10 cellular contexts compared by ENCODE assay signal in the genomic region with DNA sequence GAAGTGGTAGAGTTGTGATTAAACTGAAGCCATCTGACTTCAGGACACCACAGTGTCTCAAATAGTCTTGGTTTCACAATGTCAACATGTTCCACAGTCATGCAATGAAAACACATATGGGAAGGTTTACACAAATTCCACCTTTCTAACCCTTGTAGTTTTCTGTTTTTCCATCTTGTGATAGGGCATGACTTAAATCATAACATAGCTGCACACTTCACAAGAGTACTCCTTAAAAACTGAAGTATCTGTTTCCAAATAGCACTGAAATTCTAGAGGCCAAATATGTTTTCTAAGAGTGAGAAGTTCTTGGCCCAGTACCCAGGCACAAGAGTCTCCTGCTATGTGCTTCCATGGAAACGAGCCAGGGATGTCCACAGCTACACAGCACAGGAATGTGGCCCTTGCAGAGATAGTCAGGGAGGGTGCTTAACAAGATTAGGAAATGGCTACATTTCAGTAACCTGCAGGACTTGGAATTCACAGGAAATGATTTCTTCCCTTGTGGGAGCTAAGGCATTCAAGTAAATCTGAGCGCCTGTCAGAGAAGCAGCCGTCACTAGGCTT.
A peak's percentile ranks its signal among the peaks of the same experiment; 100 is the strongest.
DNase-seq lines count a peak whose midpoint lies in the region; ATAC-seq, FAIRE-seq and TF ChIP-seq lines count a peak whose summit lies in the region.
"Had no signal": no experiment of that assay in that cellular context is flagged by ENCODE, and none has a peak within 500 bp of the region (broad histone marks: within the 10 kb centered on the region; RNA-seq: fewer than 3 reads in every experiment).

No MANE protein-coding gene starts in this region.

- no peaks in the 10 kb centered on the region for H3K79me1 ChIP-seq in mesendoderm (ENCODE audit: low read length)

- no peak overlapping the region for H3K4me3 Mint-ChIP-seq in endothelial cell (ENCODE audit: unreplicated experiment)
- H3K4me3 Mint-ChIP-seq in activated CD8-positive, alpha-beta memory T cell treated with anti-CD3 and anti-CD28 coated beads, Interleukin-2, amount 10 ng/mL, durations not matched to agents 7 days and 5 days: no peak overlapping the region
- H3K4me3 Mint-ChIP-seq: activated CD4-positive, alpha-beta memory T cell treated with anti-CD3 and anti-CD28 coated beads, Interleukin-2, amount 10 ng/mL, durations not matched to agents 7 days and 5 days had no signal

- no peak overlapping the region for H3K9ac ChIP-seq in mesendoderm (ENCODE audit: low read length)

- no peak for TF ChIP-seq POLR2A in A549 (IDR thresholded peaks at IDR 0.05; ENCODE audit: low read length)

- peak in 1 of 2 experiments; percentile 75; a peak in 3 of 6 replicates for ATAC-seq in A549
- no peak for ATAC-seq in activated CD8-positive, alpha-beta memory T cell treated with anti-CD3 and anti-CD28 coated beads, Interleukin-2, amount 10 ng/mL, durations not matched to agents 7 days and 5 days

- DNase-seq in A549 (ENCODE audit: low read depth in 1 of 2, low spot score in 1 of 2) (peak in 1 of 2 experiments; percentile 36), LNCaP clone FGC (ENCODE audit: low read depth) (peak; percentile 1), endothelial cell (ENCODE audit: low spot score) (peak; percentile 27), mesendoderm (peak; percentile 99), SKM-1 (lab: John Stamatoyannopoulos, UW; ENCODE audit: unreplicated experiment) (no peak), NCI-H1417 treated with DMSO at 0.1 percent for 48 hours (lab: John Stamatoyannopoulos, UW) (no peak), NCI-H774 (lab: John Stamatoyannopoulos, UW) (no peak)
- no peak for DNase-seq in activated CD8-positive, alpha-beta memory T cell treated with anti-CD3 and anti-CD28 coated beads, Interleukin-2, amount 10 ng/mL, durations not matched to agents 7 days and 5 days
- DNase-seq: activated CD4-positive, alpha-beta memory T cell treated with anti-CD3 and anti-CD28 coated beads, Interleukin-2, amount 10 ng/mL, durations not matched to agents 7 days and 5 days; NCI-H1436 treated with DMSO at 0.1 percent for 48 hours had no signal

- peak overlapping the region; percentile 47 for H4K5ac ChIP-seq in mesendoderm (ENCODE audit: low read length)

- CTCF ChIA-PET in A549 (lab: Yijun Ruan, JAX): interaction anchor here (0.9 kb wide), 1 partner anchor 10 kb away, joined by 3 read pairs; no protein-coding TSS in a partner anchor
- CTCF ChIA-PET in activated CD8-positive, alpha-beta memory T cell treated with anti-CD3 and anti-CD28 coated beads, Interleukin-2, amount 10 ng/mL, durations not matched to agents 7 days and 5 days (lab: Charles Lee): no interaction called here

- no peaks in the 10 kb centered on the region for H3K9me3 ChIP-seq in A549

- H2BK120ac ChIP-seq in mesendoderm (ENCODE audit: low read depth, low read length): no peak overlapping the region

- no peaks in the 10 kb centered on the region for H3K27me3 ChIP-seq in mesendoderm (ENCODE audit: insufficient read depth, low read length, poor library complexity)

- H3K23ac ChIP-seq in mesendoderm (ENCODE audit: low read length): no peak overlapping the region

- H3K4me1 ChIP-seq in A549 (peaks cover 5% of the 10 kb centered on the region; the same call in 1 of the 3 replicates), mesendoderm (ENCODE audit: control insufficient read depth, low read depth, low read length) (peaks cover 6% of the 10 kb centered on the region)

- H3K36me3 Mint-ChIP-seq in endothelial cell (ENCODE audit: low read depth, unreplicated experiment): no peaks in the 10 kb centered on the region
- H3K36me3 Mint-ChIP-seq in activated CD8-positive, alpha-beta memory T cell treated with anti-CD3 and anti-CD28 coated beads, Interleukin-2, amount 10 ng/mL, durations not matched to agents 7 days and 5 days: no peaks in the 10 kb centered on the region

- H3K4me2 ChIP-seq in A549: peak overlapping the region; percentile 6; the same call in 2 of the 3 replicates
- no peak overlapping the region for H3K4me2 ChIP-seq in mesendoderm (ENCODE audit: low read length)

- H3K4me3 ChIP-seq in A549: no peak overlapping the region
- H3K4me3 ChIP-seq in LNCaP clone FGC (ENCODE audit: low read depth, low read length): no peak overlapping the region
- no peak overlapping the region for H3K4me3 ChIP-seq in mesendoderm (ENCODE audit: low read length)

- no peak overlapping the region for H3K4ac ChIP-seq in mesendoderm (ENCODE audit: low read depth, low read length)

- H3K36me3 ChIP-seq in mesendoderm (ENCODE audit: control insufficient read depth, insufficient read depth, low read length): no peaks in the 10 kb centered on the region

- no peak overlapping the region for H3K27ac Mint-ChIP-seq in endothelial cell (ENCODE audit: unreplicated experiment)
- no peak overlapping the region for H3K27ac Mint-ChIP-seq in activated CD8-positive, alpha-beta memory T cell treated with anti-CD3 and anti-CD28 coated beads, Interleukin-2, amount 10 ng/mL, durations not matched to agents 7 days and 5 days
- H3K27ac Mint-ChIP-seq: activated CD4-positive, alpha-beta memory T cell treated with anti-CD3 and anti-CD28 coated beads, Interleukin-2, amount 10 ng/mL, durations not matched to agents 7 days and 5 days had no signal

- H3K56ac ChIP-seq in mesendoderm (ENCODE audit: low read length): no peak overlapping the region

- no peak for TF ChIP-seq RAD21 in A549 (conservative IDR thresholded peaks at IDR 0.05 in 1 of 2, IDR thresholded peaks at IDR 0.05 in 1 of 2)

- H3K27ac ChIP-seq in A549 (no peak overlapping the region), mesendoderm (ENCODE audit: low read depth, low read length) (peak overlapping the region; percentile 20)

- no peak overlapping the region for H2AK5ac ChIP-seq in mesendoderm (ENCODE audit: low read length)

- H3K79me2 ChIP-seq in mesendoderm (ENCODE audit: control insufficient read depth, insufficient read depth, low read length): no peaks in the 10 kb centered on the region

- H3K18ac ChIP-seq in mesendoderm (ENCODE audit: low read length): peak overlapping the region; percentile 68

- H3K27me3 Mint-ChIP-seq in endothelial cell (ENCODE audit: unreplicated experiment): no peaks in the 10 kb centered on the region
- no peaks in the 10 kb centered on the region for H3K27me3 Mint-ChIP-seq in activated CD8-positive, alpha-beta memory T cell treated with anti-CD3 and anti-CD28 coated beads, Interleukin-2, amount 10 ng/mL, durations not matched to agents 7 days and 5 days
- H3K27me3 Mint-ChIP-seq: activated CD4-positive, alpha-beta memory T cell treated with anti-CD3 and anti-CD28 coated beads, Interleukin-2, amount 10 ng/mL, durations not matched to agents 7 days and 5 days had no signal

- 52% methylated on average over 3 of the region's 3 CpGs for WGBS in A549 (ENCODE audit: missing lambda C conversion rate)
- no CpG with 5 or more reads among the region's 3 CpGs for whole genome bisulfite sequencing in mesendoderm (ENCODE audit: extremely low coverage, insufficient coverage, low lambda C conversion rate)

- H3K4me1 Mint-ChIP-seq in endothelial cell (ENCODE audit: unreplicated experiment): peaks cover 10% of the 10 kb centered on the region
- no peaks in the 10 kb centered on the region for H3K4me1 Mint-ChIP-seq in activated CD8-positive, alpha-beta memory T cell treated with anti-CD3 and anti-CD28 coated beads, Interleukin-2, amount 10 ng/mL, durations not matched to agents 7 days and 5 days
- H3K4me1 Mint-ChIP-seq: activated CD4-positive, alpha-beta memory T cell treated with anti-CD3 and anti-CD28 coated beads, Interleukin-2, amount 10 ng/mL, durations not matched to agents 7 days and 5 days had no signal

- TF ChIP-seq CTCF in A549 (IDR thresholded peaks at IDR 0.05): no peak
- no peak for TF ChIP-seq CTCF in LNCaP clone FGC (IDR thresholded peaks at IDR 0.05; ENCODE audit: control insufficient read depth, extremely low read depth, insufficient read depth)
- no peak for TF ChIP-seq CTCF in endothelial cell (IDR thresholded peaks at IDR 0.05; ENCODE audit: unreplicated experiment)

- H2BK15ac ChIP-seq in mesendoderm (replicated peaks; ENCODE audit: low read depth): no peak overlapping the region

- peak overlapping the region; percentile 49 for H2BK5ac ChIP-seq in mesendoderm (ENCODE audit: low read length)

- no peak overlapping the region for H4K8ac ChIP-seq in mesendoderm (ENCODE audit: low read depth, low read length)

- POLR2A ChIA-PET in A549 (lab: Yijun Ruan, JAX): no interaction called here

- FAIRE-seq in A549 (lab: Jason Lieb, UNC): no peak

- TF ChIP-seq EP300 in A549 (IDR thresholded peaks at IDR 0.05): no peak

- H3K9me3 Mint-ChIP-seq in endothelial cell (ENCODE audit: unreplicated experiment): no peaks in the 10 kb centered on the region
- H3K9me3 Mint-ChIP-seq in activated CD8-positive, alpha-beta memory T cell treated with anti-CD3 and anti-CD28 coated beads, Interleukin-2, amount 10 ng/mL, durations not matched to agents 7 days and 5 days (ENCODE audit: low read depth): no peaks in the 10 kb centered on the region
- H3K9me3 Mint-ChIP-seq: activated CD4-positive, alpha-beta memory T cell treated with anti-CD3 and anti-CD28 coated beads, Interleukin-2, amount 10 ng/mL, durations not matched to agents 7 days and 5 days had no signal

TF ChIP-seq in A549, 52 proteins besides CTCF, POLR2A, EP300 and RAD21 (continues in another document):
- TF ChIP-seq MAFK (IDR thresholded peaks at IDR 0.05; ENCODE audit: partially characterized antibody) (no peak), EHMT2 (IDR thresholded peaks at IDR 0.05; ENCODE audit: low read depth) (no peak), GATA3 (IDR thresholded peaks at IDR 0.05; ENCODE audit: borderline replicate concordance) (no peak), RARB (CRISPR knock-in tag; IDR thresholded peaks at IDR 0.05) (no peak), CHD4 (IDR thresholded peaks at IDR 0.05; ENCODE audit: borderline replicate concordance) (no peak), TP53 (CRISPR knock-in tag; IDR thresholded peaks at IDR 0.05) (no peak), NFE2L2 (conservative IDR thresholded peaks at IDR 0.05; ENCODE audit: low read length) (no peak), HOXB13 (CRISPR knock-in tag; IDR thresholded peaks at IDR 0.05; ENCODE audit: low read depth) (no peak), EHF (CRISPR knock-in tag; IDR thresholded peaks at IDR 0.05) (no peak)
- TF ChIP-seq, protein P1, sequence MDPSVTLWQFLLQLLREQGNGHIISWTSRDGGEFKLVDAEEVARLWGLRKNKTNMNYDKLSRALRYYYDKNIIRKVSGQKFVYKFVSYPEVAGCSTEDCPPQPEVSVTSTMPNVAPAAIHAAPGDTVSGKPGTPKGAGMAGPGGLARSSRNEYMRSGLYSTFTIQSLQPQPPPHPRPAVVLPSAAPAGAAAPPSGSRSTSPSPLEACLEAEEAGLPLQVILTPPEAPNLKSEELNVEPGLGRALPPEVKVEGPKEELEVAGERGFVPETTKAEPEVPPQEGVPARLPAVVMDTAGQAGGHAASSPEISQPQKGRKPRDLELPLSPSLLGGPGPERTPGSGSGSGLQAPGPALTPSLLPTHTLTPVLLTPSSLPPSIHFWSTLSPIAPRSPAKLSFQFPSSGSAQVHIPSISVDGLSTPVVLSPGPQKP (IDR thresholded peaks at IDR 0.05; ENCODE audit: low read depth, low read length): no peak
- TF ChIP-seq, protein P2, sequence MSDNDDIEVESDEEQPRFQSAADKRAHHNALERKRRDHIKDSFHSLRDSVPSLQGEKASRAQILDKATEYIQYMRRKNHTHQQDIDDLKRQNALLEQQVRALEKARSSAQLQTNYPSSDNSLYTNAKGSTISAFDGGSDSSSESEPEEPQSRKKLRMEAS (IDR thresholded peaks at IDR 0.05): no peak

Comparison
In these comparisons a context has a peak if more than half of its experiments do, and no peak if none do; other contexts are left out.
1. DNase-seq: peak in LNCaP clone FGC (single experiment), endothelial cell (single experiment) and mesendoderm (single experiment); none in SKM-1 (single experiment), NCI-H1417 treated with DMSO at 0.1 percent for 48 hours (single experiment), NCI-H774 (single experiment) and activated CD8-positive, alpha-beta memory T cell treated with anti-CD3 and anti-CD28 coated beads, Interleukin-2, amount 10 ng/mL, durations not matched to agents 7 days and 5 days (single experiment).